In genomic region chr11:31779268-31779879, GRCh38 we compare ENCODE assay signal across 15 cellular contexts. TPM values are rescaled to one million over a fixed set of nuclear protein-coding genes. Genes with fewer than 3 reads are reported as not detected.
DNase-seq lines count a peak whose midpoint lies in the region; ATAC-seq and TF ChIP-seq lines count a peak whose summit lies in the region.
"Had no signal": no experiment of that assay in that cellular context is flagged by ENCODE, and none has a peak within 500 bp of the region (broad histone marks: within the 10 kb centered on the region; RNA-seq: fewer than 3 reads in every experiment).

No MANE protein-coding gene starts in this region.

- H3K4me1 ChIP-seq in ectodermal cell (ENCODE audit: control insufficient read depth, insufficient read depth, low read length): peaks cover 3% of the 10 kb centered on the region
- no peaks in the 10 kb centered on the region for H3K4me1 ChIP-seq in CD8-positive, alpha-beta T cell (ENCODE audit: insufficient read depth, low read length)
- H3K4me1 ChIP-seq in upper lobe of right lung: no peaks in the 10 kb centered on the region
- H3K4me1 ChIP-seq: prostate gland had no signal

- POLR2A ChIA-PET in CD8-positive, alpha-beta T cell (lab: Charles Lee): no interaction called here

- H3K36me3 ChIP-seq in ectodermal cell (ENCODE audit: control insufficient read depth, insufficient read depth, low read length) (no peaks in the 10 kb centered on the region), upper lobe of right lung (no peaks in the 10 kb centered on the region)
- no peaks in the 10 kb centered on the region for H3K36me3 ChIP-seq in CD8-positive, alpha-beta T cell (ENCODE audit: insufficient read depth, low read length)
- H3K36me3 ChIP-seq: prostate gland, thoracic aorta had no signal

- TF ChIP-seq CTCF in CD8-positive, alpha-beta T cell (IDR thresholded peaks at IDR 0.05): no peak
- TF ChIP-seq CTCF in mesothelial cell of epicardium (IDR thresholded peaks at IDR 0.05; ENCODE audit: unreplicated experiment) (no peak), upper lobe of right lung (IDR thresholded peaks at IDR 0.05) (no peak)

- no peak overlapping the region for H3K27ac Mint-ChIP-seq in CD8-positive, alpha-beta T cell
- no peak overlapping the region for H3K27ac Mint-ChIP-seq in mesothelial cell of epicardium
- H3K27ac Mint-ChIP-seq: activated T-cell treated with anti-CD3 and anti-CD28 coated beads, Interleukin-2, amount 50 U/mL, for 24 hours; CD14-positive monocyte; IgD-negative memory B cell had no signal

- no peak overlapping the region for H3K4me3 ChIP-seq in ectodermal cell (ENCODE audit: insufficient read depth, low read depth, low read length)
- no peak overlapping the region for H3K4me3 ChIP-seq in CD8-positive, alpha-beta T cell (ENCODE audit: low read depth, low read length)
- no peak overlapping the region for H3K4me3 ChIP-seq in upper lobe of right lung
- H3K4me3 ChIP-seq: gastroesophageal sphincter, prostate gland, thoracic aorta had no signal

- peaks cover 22% of the 10 kb centered on the region for H3K36me3 Mint-ChIP-seq in CD8-positive, alpha-beta T cell
- peaks cover 4% of the 10 kb centered on the region for H3K36me3 Mint-ChIP-seq in mesothelial cell of epicardium

- no peaks in the 10 kb centered on the region for H3K9me3 Mint-ChIP-seq in CD8-positive, alpha-beta T cell
- H3K9me3 Mint-ChIP-seq in mesothelial cell of epicardium: peaks cover 4% of the 10 kb centered on the region
- H3K9me3 Mint-ChIP-seq: activated T-cell treated with anti-CD3 and anti-CD28 coated beads, Interleukin-2, amount 50 U/mL, for 24 hours had no signal

- no peak overlapping the region for H3K4me3 Mint-ChIP-seq in CD8-positive, alpha-beta T cell
- no peak overlapping the region for H3K4me3 Mint-ChIP-seq in mesothelial cell of epicardium
- H3K4me3 Mint-ChIP-seq: activated T-cell treated with anti-CD3 and anti-CD28 coated beads, Interleukin-2, amount 50 U/mL, for 24 hours; CD14-positive monocyte; IgD-negative memory B cell had no signal

- intact Hi-C loops in CD8-positive, alpha-beta T cell (cut with DNase I, micrococcal nuclease): no loop called here
- intact Hi-C loops in upper lobe of right lung (cut with DNase I): no loop called here

- no peak for ATAC-seq in CD8-positive, alpha-beta T cell
- ATAC-seq in upper lobe of right lung: no peak
- ATAC-seq: gastroesophageal sphincter had no signal

- no peaks in the 10 kb centered on the region for H3K9me3 ChIP-seq in ectodermal cell (ENCODE audit: control insufficient read depth, low read length)
- H3K9me3 ChIP-seq in CD8-positive, alpha-beta T cell (ENCODE audit: low read length): no peaks in the 10 kb centered on the region
- no peaks in the 10 kb centered on the region for H3K9me3 ChIP-seq in upper lobe of right lung
- H3K9me3 ChIP-seq: gastroesophageal sphincter, prostate gland, thoracic aorta had no signal

- CTCF ChIA-PET in CD8-positive, alpha-beta T cell (lab: Charles Lee): no interaction called here

- H3K27me3 ChIP-seq in ectodermal cell (ENCODE audit: control insufficient read depth, insufficient read depth, low read length, poor library complexity, severe bottlenecking) (no peaks in the 10 kb centered on the region), upper lobe of right lung (no peaks in the 10 kb centered on the region)
- no peaks in the 10 kb centered on the region for H3K27me3 ChIP-seq in CD8-positive, alpha-beta T cell (ENCODE audit: insufficient read depth, low read length)
- H3K27me3 ChIP-seq: gastroesophageal sphincter had no signal

- 77 to 78% methylated on average over 7 of the region's 7 CpGs for WGBS in ectodermal cell, 2 experiments

- no peaks in the 10 kb centered on the region for H3K4me1 Mint-ChIP-seq in CD8-positive, alpha-beta T cell (ENCODE audit: low read depth)
- H3K4me1 Mint-ChIP-seq in mesothelial cell of epicardium: no peaks in the 10 kb centered on the region
- H3K4me1 Mint-ChIP-seq: CD14-positive monocyte, IgD-negative memory B cell had no signal

- DNase-seq in EL (peak; percentile 77), NCI-H82 treated with DMSO at 0.1 percent for 48 hours (lab: John Stamatoyannopoulos, UW; ENCODE audit: unreplicated experiment) (peak; percentile 20), non-pigmented ciliary epithelial cell (ENCODE audit: low read depth) (peak; percentile 54), NCI-H1694 (lab: John Stamatoyannopoulos, UW) (no peak), mesothelial cell of epicardium (ENCODE audit: low spot score in 2 of 2, unreplicated experiment in 2 of 2) (no peak), upper lobe of right lung (no peak)
- no peak for DNase-seq in CD8-positive, alpha-beta T cell
- DNase-seq: activated T-cell treated with anti-CD3 and anti-CD28 coated beads, Interleukin-2, amount 50 U/mL, for 24 hours; RPMI8226 had no signal

- H3K27ac ChIP-seq in ectodermal cell (ENCODE audit: insufficient read depth, low read depth, low read length, poor library complexity, severe bottlenecking) (peak overlapping the region; percentile 19), upper lobe of right lung (no peak overlapping the region)
- H3K27ac ChIP-seq in CD8-positive, alpha-beta T cell (ENCODE audit: low read depth, low read length): no peak overlapping the region
- H3K27ac ChIP-seq: gastroesophageal sphincter, prostate gland, thoracic aorta had no signal

- no peaks in the 10 kb centered on the region for H3K27me3 Mint-ChIP-seq in CD8-positive, alpha-beta T cell (ENCODE audit: low read depth)
- no peaks in the 10 kb centered on the region for H3K27me3 Mint-ChIP-seq in mesothelial cell of epicardium (ENCODE audit: low read depth)
- H3K27me3 Mint-ChIP-seq: activated T-cell treated with anti-CD3 and anti-CD28 coated beads, Interleukin-2, amount 50 U/mL, for 24 hours; IgD-negative memory B cell had no signal

RNA-seq across cellular contexts. Expression of gene PAX6, which starts 31.7 kb away (rescaled TPM):
- polyA plus RNA-seq in ectodermal cell (2013, experiment 1 of 4): 114 TPM
- polyA plus RNA-seq in ectodermal cell (2013, experiment 2 of 4): 182 TPM
- polyA plus RNA-seq in ectodermal cell (2013, experiment 3 of 4): 124 TPM
- 170 TPM for polyA plus RNA-seq in ectodermal cell (2013, experiment 4 of 4)
- not detected for total RNA-seq in CD8-positive, alpha-beta T cell
- total RNA-seq in mesothelial cell of epicardium (not detected in 3 replicates), upper lobe of right lung (not detected)
- polyA plus RNA-seq: CD14-positive monocyte, IgD-negative memory B cell had no signal

Comparison
In these comparisons a context has a peak if more than half of its experiments do, and no peak if none do; other contexts are left out.
1. DNase-seq: peak in EL (single experiment), NCI-H82 treated with DMSO at 0.1 percent for 48 hours (single experiment) and non-pigmented ciliary epithelial cell (single experiment); none in NCI-H1694 (single experiment), CD8-positive, alpha-beta T cell (0 of 7), mesothelial cell of epicardium (0 of 2) and upper lobe of right lung (single experiment).